In the genomic region with DNA sequence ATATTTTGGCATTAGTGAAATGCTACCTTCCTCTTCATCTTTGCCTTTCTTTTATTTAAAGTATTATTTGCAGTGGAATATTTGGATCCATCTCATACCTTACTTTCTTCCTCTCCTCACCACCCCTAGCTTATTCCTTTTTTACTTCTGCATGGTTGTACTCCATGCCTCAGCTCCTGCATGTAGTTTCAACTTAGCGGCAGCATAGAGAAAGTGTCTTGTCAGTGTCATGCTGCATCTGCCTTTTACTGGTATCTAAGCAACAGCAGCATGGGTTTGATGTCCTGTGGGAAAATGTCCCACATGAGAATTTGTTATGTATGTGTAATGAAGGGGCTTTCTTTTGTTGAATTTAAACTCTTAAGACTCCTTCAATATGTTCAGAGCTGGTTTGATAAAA, we compare ENCODE assay signal across 2 cellular contexts.
A peak's percentile ranks its signal among the peaks of the same experiment; 100 is the strongest.
TF ChIP-seq lines count a peak whose summit lies in the region.

No MANE protein-coding gene starts in this region.

TF ChIP-seq in GM23338, 12 proteins besides CTCF, POLR2A, EP300 and RAD21 (continued from another document):
- TF ChIP-seq ZNF462 (CRISPR knock-in tag; IDR thresholded peaks at IDR 0.05): no peak
- TF ChIP-seq NANOG (IDR thresholded peaks at IDR 0.05; ENCODE audit: borderline replicate concordance): no peak
- TF ChIP-seq, protein P1, sequence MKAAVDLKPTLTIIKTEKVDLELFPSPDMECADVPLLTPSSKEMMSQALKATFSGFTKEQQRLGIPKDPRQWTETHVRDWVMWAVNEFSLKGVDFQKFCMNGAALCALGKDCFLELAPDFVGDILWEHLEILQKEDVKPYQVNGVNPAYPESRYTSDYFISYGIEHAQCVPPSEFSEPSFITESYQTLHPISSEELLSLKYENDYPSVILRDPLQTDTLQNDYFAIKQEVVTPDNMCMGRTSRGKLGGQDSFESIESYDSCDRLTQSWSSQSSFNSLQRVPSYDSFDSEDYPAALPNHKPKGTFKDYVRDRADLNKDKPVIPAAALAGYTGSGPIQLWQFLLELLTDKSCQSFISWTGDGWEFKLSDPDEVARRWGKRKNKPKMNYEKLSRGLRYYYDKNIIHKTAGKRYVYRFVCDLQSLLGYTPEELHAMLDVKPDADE (IDR thresholded peaks at IDR 0.05): no peak
- TF ChIP-seq REST (IDR thresholded peaks at IDR 0.05; ENCODE audit: unreplicated experiment): no peak
- no peak for TF ChIP-seq EZH2phosphoT487 (IDR thresholded peaks at IDR 0.05; ENCODE audit: unreplicated experiment)
- no peak for TF ChIP-seq ZNF331 (CRISPR knock-in tag; IDR thresholded peaks at IDR 0.05; ENCODE audit: low read depth)
- TF ChIP-seq POLR2AphosphoS5 (IDR thresholded peaks at IDR 0.05; ENCODE audit: low read depth): no peak
- no peak for TF ChIP-seq STAT1 (IDR thresholded peaks at IDR 0.05; ENCODE audit: unreplicated experiment)
- TF ChIP-seq JUNB (IDR thresholded peaks at IDR 0.05; ENCODE audit: unreplicated experiment): no peak
- TF ChIP-seq CREB1 (CRISPR knock-in tag; IDR thresholded peaks at IDR 0.05; ENCODE audit: low read depth): no peak
TF ChIP-seq in GM23338: peak in this region for 0.

TF ChIP-seq in neural cell, 6 proteins besides CTCF, POLR2A, EP300 and RAD21 (continued from another document):
- TF ChIP-seq POLR2AphosphoS5 (IDR thresholded peaks at IDR 0.05) (peak; percentile 32), TAF1 (IDR thresholded peaks at IDR 0.05; ENCODE audit: low read depth) (no peak)
